ENCODE assay signal across 1 cellular context in genomic region chr22:38924197-38924952, GRCh38.
A peak's percentile ranks its signal among the peaks of the same experiment; 100 is the strongest.
TF ChIP-seq lines count a peak whose summit lies in the region.

No MANE protein-coding gene starts in this region.

TF ChIP-seq in HepG2, 621 proteins besides CTCF, POLR2A, EP300 and RAD21 (continues in another document):
- TF ChIP-seq HDAC1 (CRISPR knock-in tag; IDR thresholded peaks at IDR 0.05), result 0 out of 2 replicates have a peak, but pooled peaks have one; percentile 43
- TF ChIP-seq ZNF615 (CRISPR knock-in tag; IDR thresholded peaks at IDR 0.05; ENCODE audit: borderline replicate concordance), result 0 out of 2 replicates have a peak, but pooled peaks have one; percentile 49
- peak; percentile 75; the same call in 1 of the 2 replicates for TF ChIP-seq NCOA2 (CRISPR knock-in tag; IDR thresholded peaks at IDR 0.05)
- no peak for TF ChIP-seq KLF15 (CRISPR knock-in tag; IDR thresholded peaks at IDR 0.05; ENCODE audit: borderline replicate concordance)
- TF ChIP-seq ZNF749 (CRISPR knock-in tag; IDR thresholded peaks at IDR 0.05; ENCODE audit: borderline replicate concordance), result 0 out of 2 replicates have a peak, but pooled peaks have one; percentile 47
- peak; percentile 90 for TF ChIP-seq FOXA3 (CRISPR knock-in tag; IDR thresholded peaks at IDR 0.05)
- TF ChIP-seq, protein P1, sequence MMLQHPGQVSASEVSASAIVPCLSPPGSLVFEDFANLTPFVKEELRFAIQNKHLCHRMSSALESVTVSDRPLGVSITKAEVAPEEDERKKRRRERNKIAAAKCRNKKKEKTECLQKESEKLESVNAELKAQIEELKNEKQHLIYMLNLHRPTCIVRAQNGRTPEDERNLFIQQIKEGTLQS (CRISPR knock-in tag; IDR thresholded peaks at IDR 0.05), result peak; percentile 74; the same call in 1 of the 2 replicates
- TF ChIP-seq, protein P2, sequence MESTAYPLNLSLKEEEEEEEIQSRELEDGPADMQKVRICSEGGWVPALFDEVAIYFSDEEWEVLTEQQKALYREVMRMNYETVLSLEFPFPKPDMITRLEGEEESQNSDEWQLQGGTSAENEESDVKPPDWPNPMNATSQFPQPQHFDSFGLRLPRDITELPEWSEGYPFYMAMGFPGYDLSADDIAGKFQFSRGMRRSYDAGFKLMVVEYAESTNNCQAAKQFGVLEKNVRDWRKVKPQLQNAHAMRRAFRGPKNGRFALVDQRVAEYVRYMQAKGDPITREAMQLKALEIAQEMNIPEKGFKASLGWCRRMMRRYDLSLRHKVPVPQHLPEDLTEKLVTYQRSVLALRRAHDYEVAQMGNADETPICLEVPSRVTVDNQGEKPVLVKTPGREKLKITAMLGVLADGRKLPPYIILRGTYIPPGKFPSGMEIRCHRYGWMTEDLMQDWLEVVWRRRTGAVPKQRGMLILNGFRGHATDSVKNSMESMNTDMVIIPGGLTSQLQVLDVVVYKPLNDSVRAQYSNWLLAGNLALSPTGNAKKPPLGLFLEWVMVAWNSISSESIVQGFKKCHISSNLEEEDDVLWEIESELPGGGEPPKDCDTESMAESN (CRISPR knock-in tag; conservative IDR thresholded peaks at IDR 0.05), result peak; percentile 70; the same call in 1 of the 2 replicates
- peak; percentile 88 for TF ChIP-seq SIX1 (CRISPR knock-in tag; IDR thresholded peaks at IDR 0.05; ENCODE audit: borderline replicate concordance)
- TF ChIP-seq HDAC6 (IDR thresholded peaks at IDR 0.05; ENCODE audit: low read depth, low read length), result no peak
- TF ChIP-seq ZNF607 (CRISPR knock-in tag; IDR thresholded peaks at IDR 0.05; ENCODE audit: borderline replicate concordance), result 0 out of 2 replicates have a peak, but pooled peaks have one; percentile 21
- TF ChIP-seq PHF21A (CRISPR knock-in tag; IDR thresholded peaks at IDR 0.05), result peak; percentile 92
- 0 out of 2 replicates have a peak, but pooled peaks have one; percentile 60 for TF ChIP-seq RFXAP (CRISPR knock-in tag; IDR thresholded peaks at IDR 0.05; ENCODE audit: borderline replicate concordance)
- TF ChIP-seq ZFYVE20 (CRISPR knock-in tag; IDR thresholded peaks at IDR 0.05; ENCODE audit: borderline replicate concordance, low read depth), result no peak
- 0 out of 2 replicates have a peak, but pooled peaks have one; percentile 59 for TF ChIP-seq ZNF792 (CRISPR knock-in tag; IDR thresholded peaks at IDR 0.05)
- no peak for TF ChIP-seq POLR2AphosphoS5 (IDR thresholded peaks at IDR 0.05; ENCODE audit: low read depth, low read length)
- TF ChIP-seq ZNF850 (CRISPR knock-in tag; conservative IDR thresholded peaks at IDR 0.05), result no peak
- peak; percentile 54; the same call in 1 of the 2 replicates for TF ChIP-seq SMAD3 (CRISPR knock-in tag; IDR thresholded peaks at IDR 0.05)
- TF ChIP-seq, protein P3, sequence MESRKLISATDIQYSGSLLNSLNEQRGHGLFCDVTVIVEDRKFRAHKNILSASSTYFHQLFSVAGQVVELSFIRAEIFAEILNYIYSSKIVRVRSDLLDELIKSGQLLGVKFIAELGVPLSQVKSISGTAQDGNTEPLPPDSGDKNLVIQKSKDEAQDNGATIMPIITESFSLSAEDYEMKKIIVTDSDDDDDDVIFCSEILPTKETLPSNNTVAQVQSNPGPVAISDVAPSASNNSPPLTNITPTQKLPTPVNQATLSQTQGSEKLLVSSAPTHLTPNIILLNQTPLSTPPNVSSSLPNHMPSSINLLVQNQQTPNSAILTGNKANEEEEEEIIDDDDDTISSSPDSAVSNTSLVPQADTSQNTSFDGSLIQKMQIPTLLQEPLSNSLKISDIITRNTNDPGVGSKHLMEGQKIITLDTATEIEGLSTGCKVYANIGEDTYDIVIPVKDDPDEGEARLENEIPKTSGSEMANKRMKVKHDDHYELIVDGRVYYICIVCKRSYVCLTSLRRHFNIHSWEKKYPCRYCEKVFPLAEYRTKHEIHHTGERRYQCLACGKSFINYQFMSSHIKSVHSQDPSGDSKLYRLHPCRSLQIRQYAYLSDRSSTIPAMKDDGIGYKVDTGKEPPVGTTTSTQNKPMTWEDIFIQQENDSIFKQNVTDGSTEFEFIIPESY (CRISPR knock-in tag; IDR thresholded peaks at IDR 0.05), result peak; percentile 45; the same call in 1 of the 2 replicates
- 0 out of 2 replicates have a peak, but pooled peaks have one; percentile 39 for TF ChIP-seq PHF20 (CRISPR knock-in tag; IDR thresholded peaks at IDR 0.05)
- TF ChIP-seq ZNF101 (CRISPR knock-in tag; IDR thresholded peaks at IDR 0.05; ENCODE audit: borderline replicate concordance, low read depth), result no peak
- TF ChIP-seq ZNF224 (CRISPR knock-in tag; IDR thresholded peaks at IDR 0.05), result no peak
- no peak for TF ChIP-seq CENPT (CRISPR knock-in tag; IDR thresholded peaks at IDR 0.05; ENCODE audit: low read depth)
- peak; percentile 75; the same call in 1 of the 2 replicates for TF ChIP-seq IRF2 (CRISPR knock-in tag; IDR thresholded peaks at IDR 0.05)
- 0 out of 2 replicates have a peak, but pooled peaks have one; percentile 21 for TF ChIP-seq ZNF644 (CRISPR knock-in tag; IDR thresholded peaks at IDR 0.05; ENCODE audit: low read depth)
- TF ChIP-seq ZBTB21 (CRISPR knock-in tag; IDR thresholded peaks at IDR 0.05), result 0 out of 2 replicates have a peak, but pooled peaks have one; percentile 28
- 0 out of 4 replicates have a peak, but pooled peaks of 1 of the 2 experiments have one; percentile 8 for TF ChIP-seq MAFK (conservative IDR thresholded peaks at IDR 0.05 in 1 of 2, IDR thresholded peaks at IDR 0.05 in 1 of 2; ENCODE audit: low read length in 2 of 2)
- peak; percentile 98 for TF ChIP-seq FOSL2 (CRISPR knock-in tag; IDR thresholded peaks at IDR 0.05)
- no peak for TF ChIP-seq HNRNPK (IDR thresholded peaks at IDR 0.05; ENCODE audit: low read depth, low read length, poor library complexity, severe bottlenecking)
- TF ChIP-seq ZNF205 (CRISPR knock-in tag; IDR thresholded peaks at IDR 0.05), result 0 out of 2 replicates have a peak, but pooled peaks have one; percentile 56
- no peak for TF ChIP-seq MAZ (IDR thresholded peaks at IDR 0.05; ENCODE audit: borderline replicate concordance, low read depth, low read length)
- 0 out of 2 replicates have a peak, but pooled peaks have one; percentile 26 for TF ChIP-seq MAZ (CRISPR knock-in tag; IDR thresholded peaks at IDR 0.05; ENCODE audit: low read depth)
- TF ChIP-seq ZNF782 (CRISPR knock-in tag; IDR thresholded peaks at IDR 0.05; ENCODE audit: borderline replicate concordance), result no peak
- peak; percentile 76 for TF ChIP-seq MEF2D (CRISPR knock-in tag; IDR thresholded peaks at IDR 0.05)
- no peak for TF ChIP-seq JDP2 (CRISPR knock-in tag; IDR thresholded peaks at IDR 0.05; ENCODE audit: borderline replicate concordance)
- 0 out of 2 replicates have a peak, but pooled peaks have one; percentile 52 for TF ChIP-seq ZGPAT (CRISPR knock-in tag; IDR thresholded peaks at IDR 0.05)
- peak; percentile 55; the same call in 1 of the 2 replicates for TF ChIP-seq ARNT2 (CRISPR knock-in tag; IDR thresholded peaks at IDR 0.05; ENCODE audit: low read depth)
- peak; percentile 29; the same call in 1 of the 2 replicates for TF ChIP-seq SMARCC2 (IDR thresholded peaks at IDR 0.05)
- TF ChIP-seq, protein P4, sequence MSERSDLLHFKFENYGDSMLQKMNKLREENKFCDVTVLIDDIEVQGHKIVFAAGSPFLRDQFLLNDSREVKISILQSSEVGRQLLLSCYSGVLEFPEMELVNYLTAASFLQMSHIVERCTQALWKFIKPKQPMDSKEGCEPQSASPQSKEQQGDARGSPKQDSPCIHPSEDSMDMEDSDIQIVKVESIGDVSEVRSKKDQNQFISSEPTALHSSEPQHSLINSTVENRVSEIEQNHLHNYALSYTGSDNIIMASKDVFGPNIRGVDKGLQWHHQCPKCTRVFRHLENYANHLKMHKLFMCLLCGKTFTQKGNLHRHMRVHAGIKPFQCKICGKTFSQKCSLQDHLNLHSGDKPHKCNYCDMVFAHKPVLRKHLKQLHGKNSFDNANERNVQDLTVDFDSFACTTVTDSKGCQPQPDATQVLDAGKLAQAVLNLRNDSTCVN (CRISPR knock-in tag; IDR thresholded peaks at IDR 0.05; ENCODE audit: borderline replicate concordance), result peak; percentile 91
- TF ChIP-seq FOXP1 (IDR thresholded peaks at IDR 0.05), result no peak
- TF ChIP-seq FOXP1 (CRISPR knock-in tag; IDR thresholded peaks at IDR 0.05), result peak; percentile 70; the same call in 1 of the 2 replicates
- 0 out of 2 replicates have a peak, but pooled peaks have one; percentile 53 for TF ChIP-seq ELF3 (CRISPR knock-in tag; IDR thresholded peaks at IDR 0.05)
- no peak for TF ChIP-seq TCF7L2 (IDR thresholded peaks at IDR 0.05; ENCODE audit: low read depth, low read length)
- TF ChIP-seq, protein P5, sequence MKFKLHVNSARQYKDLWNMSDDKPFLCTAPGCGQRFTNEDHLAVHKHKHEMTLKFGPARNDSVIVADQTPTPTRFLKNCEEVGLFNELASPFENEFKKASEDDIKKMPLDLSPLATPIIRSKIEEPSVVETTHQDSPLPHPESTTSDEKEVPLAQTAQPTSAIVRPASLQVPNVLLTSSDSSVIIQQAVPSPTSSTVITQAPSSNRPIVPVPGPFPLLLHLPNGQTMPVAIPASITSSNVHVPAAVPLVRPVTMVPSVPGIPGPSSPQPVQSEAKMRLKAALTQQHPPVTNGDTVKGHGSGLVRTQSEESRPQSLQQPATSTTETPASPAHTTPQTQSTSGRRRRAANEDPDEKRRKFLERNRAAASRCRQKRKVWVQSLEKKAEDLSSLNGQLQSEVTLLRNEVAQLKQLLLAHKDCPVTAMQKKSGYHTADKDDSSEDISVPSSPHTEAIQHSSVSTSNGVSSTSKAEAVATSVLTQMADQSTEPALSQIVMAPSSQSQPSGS (CRISPR knock-in tag; IDR thresholded peaks at IDR 0.05), result peak; percentile 45; the same call in 1 of the 2 replicates
- TF ChIP-seq ZIK1 (CRISPR knock-in tag; IDR thresholded peaks at IDR 0.05; ENCODE audit: borderline replicate concordance, low read depth), result no peak
- peak; percentile 45; the same call in 1 of the 2 replicates for TF ChIP-seq ZNF501 (CRISPR knock-in tag; IDR thresholded peaks at IDR 0.05)
- TF ChIP-seq GTF3A (CRISPR knock-in tag; conservative IDR thresholded peaks at IDR 0.05), result no peak
- 0 out of 2 replicates have a peak, but pooled peaks have one; percentile 37 for TF ChIP-seq KAT8 (CRISPR knock-in tag; IDR thresholded peaks at IDR 0.05)
- TF ChIP-seq CCDC6 (CRISPR knock-in tag; IDR thresholded peaks at IDR 0.05), result peak; percentile 34; the same call in 1 of the 2 replicates
- TF ChIP-seq, protein P6, sequence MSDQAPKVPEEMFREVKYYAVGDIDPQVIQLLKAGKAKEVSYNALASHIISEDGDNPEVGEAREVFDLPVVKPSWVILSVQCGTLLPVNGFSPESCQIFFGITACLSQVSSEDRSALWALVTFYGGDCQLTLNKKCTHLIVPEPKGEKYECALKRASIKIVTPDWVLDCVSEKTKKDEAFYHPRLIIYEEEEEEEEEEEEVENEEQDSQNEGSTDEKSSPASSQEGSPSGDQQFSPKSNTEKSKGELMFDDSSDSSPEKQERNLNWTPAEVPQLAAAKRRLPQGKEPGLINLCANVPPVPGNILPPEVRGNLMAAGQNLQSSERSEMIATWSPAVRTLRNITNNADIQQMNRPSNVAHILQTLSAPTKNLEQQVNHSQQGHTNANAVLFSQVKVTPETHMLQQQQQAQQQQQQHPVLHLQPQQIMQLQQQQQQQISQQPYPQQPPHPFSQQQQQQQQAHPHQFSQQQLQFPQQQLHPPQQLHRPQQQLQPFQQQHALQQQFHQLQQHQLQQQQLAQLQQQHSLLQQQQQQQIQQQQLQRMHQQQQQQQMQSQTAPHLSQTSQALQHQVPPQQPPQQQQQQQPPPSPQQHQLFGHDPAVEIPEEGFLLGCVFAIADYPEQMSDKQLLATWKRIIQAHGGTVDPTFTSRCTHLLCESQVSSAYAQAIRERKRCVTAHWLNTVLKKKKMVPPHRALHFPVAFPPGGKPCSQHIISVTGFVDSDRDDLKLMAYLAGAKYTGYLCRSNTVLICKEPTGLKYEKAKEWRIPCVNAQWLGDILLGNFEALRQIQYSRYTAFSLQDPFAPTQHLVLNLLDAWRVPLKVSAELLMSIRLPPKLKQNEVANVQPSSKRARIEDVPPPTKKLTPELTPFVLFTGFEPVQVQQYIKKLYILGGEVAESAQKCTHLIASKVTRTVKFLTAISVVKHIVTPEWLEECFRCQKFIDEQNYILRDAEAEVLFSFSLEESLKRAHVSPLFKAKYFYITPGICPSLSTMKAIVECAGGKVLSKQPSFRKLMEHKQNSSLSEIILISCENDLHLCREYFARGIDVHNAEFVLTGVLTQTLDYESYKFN (CRISPR knock-in tag; conservative IDR thresholded peaks at IDR 0.05), result peak; percentile 83
- peak; percentile 98 for TF ChIP-seq BCL6 (CRISPR knock-in tag; IDR thresholded peaks at IDR 0.05)
- 0 out of 2 replicates have a peak, but pooled peaks have one; percentile 58 for TF ChIP-seq JUN (CRISPR knock-in tag; IDR thresholded peaks at IDR 0.05)
- TF ChIP-seq HOXA5 (CRISPR knock-in tag; IDR thresholded peaks at IDR 0.05), result no peak
- peak in 1 of 2 experiments; percentile 28; a peak in 2 of 4 replicates for TF ChIP-seq KLF16 (CRISPR knock-in tag; IDR thresholded peaks at IDR 0.05)
- TF ChIP-seq, protein P7, sequence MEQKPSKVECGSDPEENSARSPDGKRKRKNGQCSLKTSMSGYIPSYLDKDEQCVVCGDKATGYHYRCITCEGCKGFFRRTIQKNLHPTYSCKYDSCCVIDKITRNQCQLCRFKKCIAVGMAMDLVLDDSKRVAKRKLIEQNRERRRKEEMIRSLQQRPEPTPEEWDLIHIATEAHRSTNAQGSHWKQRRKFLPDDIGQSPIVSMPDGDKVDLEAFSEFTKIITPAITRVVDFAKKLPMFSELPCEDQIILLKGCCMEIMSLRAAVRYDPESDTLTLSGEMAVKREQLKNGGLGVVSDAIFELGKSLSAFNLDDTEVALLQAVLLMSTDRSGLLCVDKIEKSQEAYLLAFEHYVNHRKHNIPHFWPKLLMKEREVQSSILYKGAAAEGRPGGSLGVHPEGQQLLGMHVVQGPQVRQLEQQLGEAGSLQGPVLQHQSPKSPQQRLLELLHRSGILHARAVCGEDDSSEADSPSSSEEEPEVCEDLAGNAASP (CRISPR knock-in tag; IDR thresholded peaks at IDR 0.05; ENCODE audit: borderline replicate concordance), result peak; percentile 45; the same call in 1 of the 2 replicates
- TF ChIP-seq ZNF234 (CRISPR knock-in tag; conservative IDR thresholded peaks at IDR 0.05), result no peak; the same call in 1 of the 2 replicates
